ENCODE assay signal across 9 cellular contexts in genomic region chr4:186839122-186840037, GRCh38.
DNase-seq lines count a peak whose midpoint lies in the region; ATAC-seq, FAIRE-seq and TF ChIP-seq lines count a peak whose summit lies in the region.
"Had no signal": no experiment of that assay in that cellular context is flagged by ENCODE, and none has a peak within 500 bp of the region (broad histone marks: within the 10 kb centered on the region; RNA-seq: fewer than 3 reads in every experiment).

No MANE protein-coding gene starts in this region.

- TF ChIP-seq POLR2A in H54 (IDR thresholded peaks at IDR 0.05; ENCODE audit: low read depth, low read length) = no peak

- no peaks in the 10 kb centered on the region for H3K9me3 ChIP-seq in skeletal muscle satellite cell (replicated peaks; ENCODE audit: low read length)

- ATAC-seq in GM19328 (IDR thresholded peaks at IDR 0.05; ENCODE audit: unreplicated experiment) = peak; percentile 85
- ATAC-seq in HG03558 (IDR thresholded peaks at IDR 0.05; ENCODE audit: extremely low read depth, unreplicated experiment) = peak; percentile 99

- TF ChIP-seq CTCF in coronary artery (IDR thresholded peaks at IDR 0.05) = no peak

- H3K27me3 ChIP-seq in skeletal muscle satellite cell (ENCODE audit: control insufficient read depth, insufficient read depth, low read length) = no peaks in the 10 kb centered on the region

- DNase-seq in coronary artery (ENCODE audit: low spot score) (no peak), H54 (ENCODE audit: insufficient read length, low spot score) (no peak), 8988T (no peak)
- DNase-seq in activated CD8-positive, alpha-beta memory T cell treated with anti-CD3 and anti-CD28 coated beads for 24 hours = no peak
- DNase-seq in activated CD8-positive, alpha-beta memory T cell treated with anti-CD3 and anti-CD28 coated beads, Interleukin-2, amount 50 U/mL, for 48 hours = no peak

- peak overlapping the region; percentile 53 for H3K4me3 ChIP-seq in coronary artery
- H3K4me3 ChIP-seq in skeletal muscle satellite cell (ENCODE audit: low read length) = peak overlapping the region; percentile 64

- no peak for FAIRE-seq in H54 (lab: Jason Lieb, UNC)
- FAIRE-seq: islet of Langerhans had no signal

- H3K36me3 ChIP-seq in skeletal muscle satellite cell (ENCODE audit: insufficient read depth, low read length) = no peaks in the 10 kb centered on the region

- H3K27ac ChIP-seq in coronary artery = peak overlapping the region; percentile 35 to 85

- peak overlapping the region; percentile 89 for H3K4me2 ChIP-seq in skeletal muscle satellite cell (ENCODE audit: low read length)

- peak overlapping the region; percentile 92 for H3K9ac ChIP-seq in skeletal muscle satellite cell (ENCODE audit: low read depth, low read length)

- H3K4me1 ChIP-seq in skeletal muscle satellite cell (ENCODE audit: control insufficient read depth, insufficient read depth, low read length) = peaks cover 33% of the 10 kb centered on the region
